ENCODE assay signal across 16 cellular contexts in genomic region chr19:30626567-30626966, GRCh38.
A peak's percentile ranks its signal among the peaks of the same experiment; 100 is the strongest.
DNase-seq lines count a peak whose midpoint lies in the region; ATAC-seq lines count a peak whose summit lies in the region.
"Had no signal": no experiment of that assay in that cellular context is flagged by ENCODE, and none has a peak within 500 bp of the region (broad histone marks: within the 10 kb centered on the region; RNA-seq: fewer than 3 reads in every experiment).

No MANE protein-coding gene starts in this region.

- H2AFZ ChIP-seq in neuronal stem cell (ENCODE audit: low read length) = no peak overlapping the region

- H3K36me3 ChIP-seq in H7 (replicated peaks; ENCODE audit: control insufficient read depth, insufficient read depth, low read length) = no peaks in the 10 kb centered on the region
- no peaks in the 10 kb centered on the region for H3K36me3 ChIP-seq in SJCRH30
- no peaks in the 10 kb centered on the region for H3K36me3 ChIP-seq in neuronal stem cell (replicated peaks in 1 of 2; ENCODE audit: control insufficient read depth in 2 of 2, insufficient read depth in 2 of 2, low read length in 2 of 2)
- H3K36me3 ChIP-seq: BLaER1 treated with 17β-estradiol and CSF1 and Interleukin-3, amounts not matched to agents 10 nM and 100 nM had no signal

- H4K91ac ChIP-seq in neuronal stem cell (ENCODE audit: low read depth, low read length, poor library complexity) = no peak overlapping the region

- H3K4me1 ChIP-seq in SJCRH30 (peaks cover 30% of the 10 kb centered on the region), neuronal stem cell (ENCODE audit: control insufficient read depth in 2 of 2, insufficient read depth in 1 of 2, low read depth in 1 of 2, low read length in 2 of 2) (peaks cover 0 to 4% of the 10 kb centered on the region in 2 donors)
- H3K4me1 ChIP-seq: A549; BLaER1 treated with 17β-estradiol and CSF1 and Interleukin-3, amounts not matched to agents 10 nM and 100 nM; Caco-2 had no signal

- H2BK12ac ChIP-seq in neuronal stem cell (ENCODE audit: low read length) = no peak overlapping the region

- no peak overlapping the region for H3K4ac ChIP-seq in neuronal stem cell (ENCODE audit: low read length)

- H2BK15ac ChIP-seq in neuronal stem cell (ENCODE audit: low read length) = peak overlapping the region; percentile 73

- no peak overlapping the region for H3K9ac ChIP-seq in neuronal stem cell (ENCODE audit: low read depth, low read length, poor library complexity)
- H3K9ac ChIP-seq: BLaER1 treated with 17β-estradiol and CSF1 and Interleukin-3, amounts not matched to agents 10 nM and 100 nM had no signal

- H3K27ac ChIP-seq in SJCRH30 (peak overlapping the region; percentile 46), neuronal stem cell (replicated peaks; ENCODE audit: low read length) (no peak overlapping the region)
- H3K27ac ChIP-seq: 22Rv1; A549; BLaER1 treated with 17β-estradiol and CSF1 and Interleukin-3, amounts not matched to agents 10 nM and 100 nM; C4-2B had no signal

- H2BK120ac ChIP-seq in neuronal stem cell (ENCODE audit: low read depth, low read length) = no peak overlapping the region

- no peak overlapping the region for H4K8ac ChIP-seq in neuronal stem cell (ENCODE audit: low read depth, low read length)

- peak overlapping the region; percentile 62 for H3K18ac ChIP-seq in neuronal stem cell (ENCODE audit: low read length)

- no peak overlapping the region for H3K23ac ChIP-seq in neuronal stem cell (ENCODE audit: low read depth, low read length, poor library complexity)

- ATAC-seq in GM19463 (IDR thresholded peaks at IDR 0.05; ENCODE audit: unreplicated experiment) = no peak
- ATAC-seq: A549; CD8-positive, alpha-beta T cell had no signal

- WGBS in neuronal stem cell (ENCODE audit: extremely low coverage in 2 of 2, insufficient read length in 2 of 2, insufficient replicate concordance in 1 of 2), 2 donors = no CpG with 5 or more reads among the region's 20 CpGs

- DNase-seq in H7 (peak; percentile 38), SJCRH30 (peak; percentile 60 to 78), neuronal stem cell (ENCODE audit: low spot score) (no peak), HuH-7.5 (ENCODE audit: low spot score) (no peak)
- DNase-seq: AML-193; Caco-2; Calu3; CD4-positive, alpha-beta T cell; CD8-positive, alpha-beta T cell; DMS79 treated with DMSO at 0.1 percent for 48 hours; GF-D8 had no signal

- no peaks in the 10 kb centered on the region for H3K79me1 ChIP-seq in neuronal stem cell (ENCODE audit: low read depth, low read length)

- no peak overlapping the region for H3K14ac ChIP-seq in neuronal stem cell (ENCODE audit: low read length)

- H3K4me2 ChIP-seq in neuronal stem cell (ENCODE audit: insufficient read depth, low read length, poor library complexity, severe bottlenecking) = no peak overlapping the region
- H3K4me2 ChIP-seq: A549; BLaER1 treated with 17β-estradiol and CSF1 and Interleukin-3, amounts not matched to agents 10 nM and 100 nM had no signal

- H3K27me3 ChIP-seq in H7 (ENCODE audit: control insufficient read depth, insufficient read depth, low read length) (no peaks in the 10 kb centered on the region), SJCRH30 (no peaks in the 10 kb centered on the region), neuronal stem cell (ENCODE audit: control insufficient read depth in 3 of 3, insufficient read depth in 3 of 3, low read depth in 1 of 3, low read length in 3 of 3) (no peaks in the 10 kb centered on the region)
- H3K27me3 ChIP-seq: BLaER1 treated with 17β-estradiol and CSF1 and Interleukin-3, amounts not matched to agents 10 nM and 100 nM had no signal

- H2BK5ac ChIP-seq in neuronal stem cell (ENCODE audit: low read length) = no peak overlapping the region

- H3K4me3 ChIP-seq in H7 (ENCODE audit: insufficient read depth, low read depth, low read length) (no peak overlapping the region), SJCRH30 (peak overlapping the region; percentile 43), neuronal stem cell (ENCODE audit: low read length in 2 of 2) (no peak overlapping the region)
- H3K4me3 ChIP-seq: A549; BLaER1 treated with 17β-estradiol and CSF1 and Interleukin-3, amounts not matched to agents 10 nM and 100 nM had no signal

- H2AK5ac ChIP-seq in neuronal stem cell (ENCODE audit: low read depth, low read length) = no peak overlapping the region

- H3K9me3 ChIP-seq in SJCRH30 (replicated peaks) (no peaks in the 10 kb centered on the region; the same call in 1 of the 2 replicates), neuronal stem cell (replicated peaks in 1 of 2; ENCODE audit: control insufficient read depth in 2 of 2, insufficient read depth in 1 of 2, low read depth in 1 of 2, low read length in 2 of 2) (peaks cover 3 to 9% of the 10 kb centered on the region in 2 donors)
- H3K9me3 ChIP-seq: Caco-2 had no signal

Comparison
In these comparisons a context has a peak if more than half of its experiments do, and no peak if none do; other contexts are left out.
1. DNase-seq: peak in H7 (single experiment) and SJCRH30 (2 of 2); none in neuronal stem cell (single experiment) and HuH-7.5 (single experiment).